Comparison of ENCODE assay signal across 30 cellular contexts in the genomic region with DNA sequence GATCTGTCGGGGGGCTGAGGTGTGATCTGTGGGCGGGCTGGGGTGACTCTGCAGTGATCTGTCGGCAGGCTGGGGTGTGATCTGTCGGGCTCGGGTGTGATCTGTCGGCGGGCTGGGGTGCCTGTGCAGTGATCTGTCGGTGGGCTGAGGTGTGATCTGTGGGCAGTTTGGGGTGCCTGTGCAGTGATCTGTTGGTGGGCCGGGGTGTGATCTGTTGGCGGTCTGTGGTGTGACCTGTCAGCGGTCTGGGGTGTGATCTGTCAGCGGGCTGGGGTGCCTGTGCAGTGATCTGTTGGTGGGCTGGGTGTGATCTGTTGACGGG.
"Had no signal": no experiment of that assay in that cellular context is flagged by ENCODE, and none has a peak within 500 bp of the region (broad histone marks: within the 10 kb centered on the region; RNA-seq: fewer than 3 reads in every experiment).

No MANE protein-coding gene starts in this region.

- H3K36me3 ChIP-seq: cardiac muscle cell, SJCRH30, WERI-Rb-1 had no signal

- DNase-seq: activated CD4-positive, alpha-beta T cell treated with anti-CD3 and anti-CD28 coated beads for 1 hour; activated CD4-positive, alpha-beta T cell treated with anti-CD3 and anti-CD28 coated beads, Interleukin-2, amount 10 ng/mL, durations not matched to agents 7 days and 5 days; activated CD4-positive, alpha-beta T cell treated with anti-CD3 and anti-CD28 coated beads, Interleukin-2, amount 50 U/mL, for 48 hours; activated CD4-positive, CD25-positive, alpha-beta regulatory T cell; activated CD8-positive, alpha-beta T cell treated with anti-CD3 and anti-CD28 coated beads, Interleukin-2, amount 10 ng/mL, durations not matched to agents 7 days and 5 days; activated gamma-delta T cell; activated naive CD4-positive, alpha-beta T cell treated with Interleukin-2 at 50 U/mL for 16 hours; activated naive CD8-positive, alpha-beta T cell treated with anti-CD3 and anti-CD28 coated beads, Interleukin-2, amount 10 ng/mL, durations not matched to agents 7 days and 5 days; activated T-cell treated with anti-CD3 and anti-CD28 coated beads, Interleukin-2, amount 50 U/mL, for 24 hours; amygdala; cerebellar nuclear complex; MM.1S; MV-4-11; NCI-H1092; NCI-H1436 treated with DMSO at 0.1 percent for 48 hours; NCI-H1694 treated with DMSO at 0.1 percent for 48 hours; NCI-H2029; NCI-H510A; NCI-H526; NCI-H748 treated with DMSO at 0.1 percent for 48 hours; PC-9; SHP77; SJCRH30; T1000; WERI-Rb-1 had no signal

- H3K27ac ChIP-seq: ascending aorta, cardiac muscle cell, KMS-11, PC-9, RWPE1, SJCRH30, SK-N-MC, WERI-Rb-1 had no signal

- H3K4me1 ChIP-seq: ascending aorta, SJCRH30 had no signal

- H3K4me3 ChIP-seq: ascending aorta, cardiac muscle cell, PC-9, SJCRH30, SK-N-MC had no signal

- H3K9me3 ChIP-seq: ascending aorta, SJCRH30 had no signal

- ATAC-seq: activated CD8-positive, alpha-beta T cell treated with anti-CD3 and anti-CD28 coated beads, Interleukin-2, amount 10 ng/mL, durations not matched to agents 7 days and 5 days had no signal

- H3K27me3 ChIP-seq: ascending aorta, cardiac muscle cell, SJCRH30 had no signal
